ENCODE assay signal across 21 cellular contexts in the genomic region with DNA sequence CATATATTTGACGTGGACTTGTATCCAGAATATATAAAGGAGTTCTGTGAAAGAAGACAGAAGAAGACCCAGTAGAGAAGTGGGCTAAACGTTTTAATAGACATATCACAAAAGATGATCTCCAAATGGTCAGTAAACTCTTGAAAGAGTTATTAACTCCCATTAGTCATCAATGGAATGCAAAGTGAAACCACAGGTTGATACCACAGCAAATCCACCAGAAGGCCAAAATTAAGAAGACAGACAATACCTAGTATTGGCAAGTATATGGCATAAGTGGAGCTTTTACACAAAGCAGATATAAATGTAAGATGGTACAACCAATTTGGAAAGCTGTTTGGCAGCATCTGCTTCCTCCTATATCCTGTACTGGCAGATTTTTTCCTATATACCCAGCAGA. TPM values are rescaled to one million over a fixed set of nuclear protein-coding genes. Genes with fewer than 3 reads are reported as not detected.
"Had no signal": no experiment of that assay in that cellular context is flagged by ENCODE, and none has a peak within 500 bp of the region (broad histone marks: within the 10 kb centered on the region; RNA-seq: fewer than 3 reads in every experiment).

No MANE protein-coding gene starts in this region.

- H3K4me3 Mint-ChIP-seq: activated CD4-positive, alpha-beta T cell treated with anti-CD3 and anti-CD28 coated beads, Interleukin-2, amount 10 ng/mL, durations not matched to agents 24 days and 14 days; activated naive CD8-positive, alpha-beta T cell treated with anti-CD3 and anti-CD28 coated beads, Interleukin-2, amount 10 ng/mL, durations not matched to agents 7 days and 5 days; activated T-helper 1 cell treated with anti-CD3 and anti-CD28 coated beads, Interleukin-12 subunit alpha, Interleukin-12 subunit beta, Interleukin-2, Interleukin-4 antibody, amounts not matched to agents 30 ng/mL and 10 ng/mL and 1 ng/mL, durations not matched to agents 14 hours and 24 hours and 36 hours; nephron; T-helper 2 cell treated with Interferon-gamma antibody and Interleukin-4, amounts not matched to agents 5 μg/mL and 100 μg/mL, for 36 hours had no signal

- H3K27me3 Mint-ChIP-seq: activated CD4-positive, alpha-beta T cell treated with anti-CD3 and anti-CD28 coated beads, Interleukin-2, amount 10 ng/mL, durations not matched to agents 24 days and 14 days; activated naive CD8-positive, alpha-beta T cell treated with anti-CD3 and anti-CD28 coated beads, Interleukin-2, amount 10 ng/mL, durations not matched to agents 7 days and 5 days had no signal

- H3K36me3 ChIP-seq: cardiac muscle cell, esophagus muscularis mucosa, right atrium auricular region, transverse colon had no signal

- DNase-seq: activated CD4-positive, alpha-beta T cell treated with anti-CD3 and anti-CD28 coated beads, Interleukin-2, amount 10 ng/mL, durations not matched to agents 24 days and 14 days; activated CD4-positive, CD25-positive, alpha-beta regulatory T cell; activated naive CD4-positive, alpha-beta T cell; activated naive CD8-positive, alpha-beta T cell treated with anti-CD3 and anti-CD28 coated beads, Interleukin-2, amount 10 ng/mL, durations not matched to agents 7 days and 5 days; anterior cingulate cortex; hypothalamus; nucleus accumbens; posterior cingulate gyrus; stimulated activated CD4-positive, alpha-beta T cell treated with anti-CD3 and anti-CD28 coated beads, Interleukin-15, amount 100 ng/mL, for 24 hours; stimulated activated CD4-positive, alpha-beta T cell treated with anti-CD3 and anti-CD28 coated beads, Interleukin-4, amount 100 ng/mL, for 24 hours; stimulated activated CD8-positive, alpha-beta memory T cell treated with anti-CD3 and anti-CD28 coated beads, Interleukin-4, amount 100 ng/mL, for 48 hours; stimulated activated naive CD8-positive, alpha-beta T cell treated with anti-CD3 and anti-CD28 coated beads, Interleukin-15, Interleukin-2, amounts not matched to agents 100 U/mL and 50 U/mL, for 24 hours; transverse colon had no signal

- H3K27ac ChIP-seq: cardiac muscle cell, esophagus muscularis mucosa, right atrium auricular region, skin epidermis, transverse colon had no signal

- H3K9me3 Mint-ChIP-seq: activated CD4-positive, alpha-beta T cell treated with anti-CD3 and anti-CD28 coated beads, Interleukin-2, amount 10 ng/mL, durations not matched to agents 24 days and 14 days; activated naive CD8-positive, alpha-beta T cell treated with anti-CD3 and anti-CD28 coated beads, Interleukin-2, amount 10 ng/mL, durations not matched to agents 7 days and 5 days; activated T-helper 1 cell treated with anti-CD3 and anti-CD28 coated beads, Interleukin-12 subunit alpha, Interleukin-12 subunit beta, Interleukin-2, Interleukin-4 antibody, amounts not matched to agents 30 ng/mL and 10 ng/mL and 1 ng/mL, durations not matched to agents 14 hours and 24 hours and 36 hours; nephron; T-helper 2 cell treated with Interferon-gamma antibody and Interleukin-4, amounts not matched to agents 5 μg/mL and 100 μg/mL, for 36 hours had no signal

- H3K4me3 ChIP-seq: cardiac muscle cell, esophagus muscularis mucosa, right atrium auricular region, skin epidermis, transverse colon had no signal

- H3K36me3 Mint-ChIP-seq: activated naive CD8-positive, alpha-beta T cell treated with anti-CD3 and anti-CD28 coated beads, Interleukin-2, amount 10 ng/mL, durations not matched to agents 7 days and 5 days had no signal

- H3K9me3 ChIP-seq: esophagus muscularis mucosa, right atrium auricular region, transverse colon had no signal

- H3K4me1 ChIP-seq: esophagus muscularis mucosa, right atrium auricular region, transverse colon had no signal

- H3K4me1 Mint-ChIP-seq: activated CD4-positive, alpha-beta T cell treated with anti-CD3 and anti-CD28 coated beads, Interleukin-2, amount 10 ng/mL, durations not matched to agents 24 days and 14 days; activated naive CD8-positive, alpha-beta T cell treated with anti-CD3 and anti-CD28 coated beads, Interleukin-2, amount 10 ng/mL, durations not matched to agents 7 days and 5 days had no signal

- ATAC-seq: stimulated activated naive CD8-positive, alpha-beta T cell treated with anti-CD3 and anti-CD28 coated beads, Interleukin-15, Interleukin-2, amounts not matched to agents 100 U/mL and 50 U/mL, for 24 hours had no signal

- H3K27me3 ChIP-seq: cardiac muscle cell, esophagus muscularis mucosa, right atrium auricular region, transverse colon had no signal

- H3K27ac Mint-ChIP-seq: activated CD4-positive, alpha-beta T cell treated with anti-CD3 and anti-CD28 coated beads, Interleukin-2, amount 10 ng/mL, durations not matched to agents 24 days and 14 days; activated naive CD8-positive, alpha-beta T cell treated with anti-CD3 and anti-CD28 coated beads, Interleukin-2, amount 10 ng/mL, durations not matched to agents 7 days and 5 days; activated T-helper 1 cell treated with anti-CD3 and anti-CD28 coated beads, Interleukin-12 subunit alpha, Interleukin-12 subunit beta, Interleukin-2, Interleukin-4 antibody, amounts not matched to agents 30 ng/mL and 10 ng/mL and 1 ng/mL, durations not matched to agents 14 hours and 24 hours and 36 hours; nephron; T-helper 2 cell treated with Interferon-gamma antibody and Interleukin-4, amounts not matched to agents 5 μg/mL and 100 μg/mL, for 36 hours had no signal

RNA-seq across cellular contexts. Expression of a gene that starts 6.0 kb away (rescaled TPM):
- total RNA-seq: activated CD4-positive, alpha-beta T cell treated with anti-CD3 and anti-CD28 coated beads, Interleukin-2, amount 10 ng/mL, durations not matched to agents 24 days and 14 days; activated naive CD8-positive, alpha-beta T cell treated with anti-CD3 and anti-CD28 coated beads, Interleukin-2, amount 10 ng/mL, durations not matched to agents 7 days and 5 days; activated T-helper 1 cell treated with anti-CD3 and anti-CD28 coated beads, Interleukin-12 subunit alpha, Interleukin-12 subunit beta, Interleukin-2, Interleukin-4 antibody, amounts not matched to agents 30 ng/mL and 10 ng/mL and 1 ng/mL, durations not matched to agents 14 hours and 24 hours and 36 hours; cardiac muscle cell; esophagus muscularis mucosa; lower leg skin; right atrium auricular region; transverse colon had no signal
- polyA plus RNA-seq: cardiac muscle cell had no signal
